ENCODE assay signal across 28 cellular contexts in genomic region chr2:219429958-219430586, GRCh38. TPM values are rescaled to one million over a fixed set of nuclear protein-coding genes. Genes with fewer than 3 reads are reported as not detected.
DNase-seq lines count a peak whose midpoint lies in the region; ATAC-seq and TF ChIP-seq lines count a peak whose summit lies in the region.
"Had no signal": no experiment of that assay in that cellular context is flagged by ENCODE, and none has a peak within 500 bp of the region (broad histone marks: within the 10 kb centered on the region; RNA-seq: fewer than 3 reads in every experiment).

No MANE protein-coding gene starts in this region.

- H3K36me3 ChIP-seq in right atrium auricular region (peaks cover 17% of the 10 kb centered on the region), gastroesophageal sphincter (peaks cover 0 to 19% of the 10 kb centered on the region in 2 donors), rectal smooth muscle tissue (ENCODE audit: control insufficient read depth, insufficient read depth, low read length) (peaks cover 5% of the 10 kb centered on the region), vagina (no peaks in the 10 kb centered on the region)
- H3K36me3 ChIP-seq: ovary, Peyer's patch, SJCRH30, thyroid gland had no signal

- ATAC-seq in left ventricle myocardium superior (no peak), gastroesophageal sphincter (no peak), GM21367 (IDR thresholded peaks at IDR 0.05; ENCODE audit: unreplicated experiment) (no peak), GM19397 (IDR thresholded peaks at IDR 0.05; ENCODE audit: unreplicated experiment) (no peak)

- DNase-seq in right atrium auricular region (ENCODE audit: low spot score) (no peak), left ventricle myocardium superior (no peak), vagina (ENCODE audit: extremely low spot score in 2 of 2) (no peak), RPMI8226 (no peak)
- DNase-seq: activated B cell treated with CpG ODN at 0.5 μM for 24 hours; activated CD4-positive, alpha-beta T cell treated with anti-CD3 and anti-CD28 coated beads, Interleukin-2, amount 50 U/mL, for 1 hour; activated naive CD4-positive, alpha-beta T cell treated with anti-CD3 and anti-CD28 coated beads, Interleukin-2, amount 10 ng/mL, durations not matched to agents 7 days and 5 days; AML-193; CD4-positive, alpha-beta T cell; cortex of kidney; KG1; MM.1S; NCI-H2029 treated with DMSO at 0.1 percent for 48 hours; NCI-H526 treated with DMSO at 0.1 percent for 48 hours; nephron progenitor cell; Peyer's patch; stimulated activated naive CD8-positive, alpha-beta T cell treated with anti-CD3 and anti-CD28 coated beads, Interleukin-15, Interleukin-2, amounts not matched to agents 100 U/mL and 50 U/mL, for 24 hours; T1000; thyroid gland had no signal

- TF ChIP-seq EP300 in gastroesophageal sphincter (IDR thresholded peaks at IDR 0.05): no peak

- peak overlapping the region; percentile 77 to 78 for H3K27ac ChIP-seq in right atrium auricular region
- peak overlapping the region; percentile 74 to 99 (median 95) for H3K27ac ChIP-seq in gastroesophageal sphincter
- peak overlapping the region; percentile 83 for H3K27ac ChIP-seq in rectal smooth muscle tissue (ENCODE audit: low read depth, low read length)
- H3K27ac ChIP-seq in vagina: peak overlapping the region; percentile 1
- H3K27ac ChIP-seq: ovary, SJCRH30, thyroid gland had no signal

- no peak overlapping the region for H3K4me3 ChIP-seq in right atrium auricular region
- no peak overlapping the region for H3K4me3 ChIP-seq in gastroesophageal sphincter
- H3K4me3 ChIP-seq in rectal smooth muscle tissue (ENCODE audit: low read length): no peak overlapping the region
- H3K4me3 ChIP-seq in vagina: no peak overlapping the region
- H3K4me3 ChIP-seq: A549, ovary, Peyer's patch, SJCRH30, thyroid gland had no signal

- peaks cover 0 to 15% of the 10 kb centered on the region in 2 donors for H3K4me1 ChIP-seq in right atrium auricular region
- peaks cover 0 to 53% (median 10%) of the 10 kb centered on the region in 3 donors for H3K4me1 ChIP-seq in gastroesophageal sphincter
- peaks cover 15% of the 10 kb centered on the region for H3K4me1 ChIP-seq in rectal smooth muscle tissue (ENCODE audit: control insufficient read depth, insufficient read depth, low read length)
- H3K4me1 ChIP-seq in vagina: peaks cover 7% of the 10 kb centered on the region
- H3K4me1 ChIP-seq: A549 had no signal

- H3K27me3 ChIP-seq in right atrium auricular region: no peaks in the 10 kb centered on the region
- H3K27me3 ChIP-seq in gastroesophageal sphincter: peaks cover 6% of the 10 kb centered on the region
- peaks cover 3% of the 10 kb centered on the region for H3K27me3 ChIP-seq in rectal smooth muscle tissue (ENCODE audit: control insufficient read depth, insufficient read depth, low read length)
- peaks cover 2% of the 10 kb centered on the region for H3K27me3 ChIP-seq in vagina
- H3K27me3 ChIP-seq: ovary, SJCRH30 had no signal

- TF ChIP-seq POLR2A in gastroesophageal sphincter (IDR thresholded peaks at IDR 0.05) (peak; percentile 10 to 12), vagina (IDR thresholded peaks at IDR 0.05) (no peak)

- no peak for TF ChIP-seq CTCF in right atrium auricular region (IDR thresholded peaks at IDR 0.05)
- no peak for TF ChIP-seq CTCF in gastroesophageal sphincter (IDR thresholded peaks at IDR 0.05)
- no peak for TF ChIP-seq CTCF in vagina (IDR thresholded peaks at IDR 0.05)

- intact Hi-C loops in left ventricle myocardium superior (cut with micrococcal nuclease): no loop called here
- intact Hi-C loops in vagina (cut with DNase I): no loop called here

- H3K9me3 ChIP-seq in right atrium auricular region (no peaks in the 10 kb centered on the region), gastroesophageal sphincter (no peaks in the 10 kb centered on the region), vagina (no peaks in the 10 kb centered on the region)
- H3K9me3 ChIP-seq: A549, ovary, Peyer's patch, SJCRH30, thyroid gland had no signal

- no peak overlapping the region for H3K9ac ChIP-seq in rectal smooth muscle tissue (ENCODE audit: low read length)

- WGBS in gastroesophageal sphincter (ENCODE audit: low coverage in 1 of 2), 2 donors: 68 to 92% methylated on average over 2 to 7 of the region's 7 CpGs

RNA-seq across cellular contexts. Expression of gene SPEG, which starts 4.6 kb away (rescaled TPM):
- total RNA-seq in right atrium auricular region (10 to 100 TPM; 82.2 to 90.8 TPM), left ventricle myocardium superior (111 TPM), gastroesophageal sphincter (100 to 1,000 TPM in 3 of 4 donors, 10 to 100 TPM in 1; 90.2 to 307 (median 214) TPM), vagina (28.2 TPM)

RNA-seq across cellular contexts. Expression of gene DES, which starts 11.9 kb away (rescaled TPM):
- total RNA-seq in right atrium auricular region (over 10,000 TPM; 12,280 to 13,654 TPM), left ventricle myocardium superior (14,457 TPM), gastroesophageal sphincter (over 10,000 TPM; 10,852 to 31,720 (median 15,007) TPM), vagina (883 TPM)
- total RNA-seq: activated B cell treated with CpG ODN at 0.5 μM for 24 hours; activated T-helper 1 cell treated with anti-CD3 and anti-CD28 coated beads, Interleukin-12 subunit alpha, Interleukin-12 subunit beta, Interleukin-2, Interleukin-4 antibody, amounts not matched to agents 30 ng/mL and 10 ng/mL and 1 ng/mL, durations not matched to agents 14 hours and 24 hours and 36 hours; CD4-positive, alpha-beta T cell; HT1080 had no signal

RNA-seq across cellular contexts. Expression of gene DNPEP, which starts 42.4 kb away (rescaled TPM):
- total RNA-seq in right atrium auricular region (10 to 100 TPM; 48.1 to 51.2 TPM), left ventricle myocardium superior (74.8 TPM), gastroesophageal sphincter (10 to 100 TPM; 37.8 to 76.9 (median 59.2) TPM), vagina (62.9 TPM)

Comparison
In these comparisons a context has a peak if more than half of its experiments do, and no peak if none do; other contexts are left out.
1. H3K27ac ChIP-seq: peak in every context shown above with its lines; median percentile 95 in gastroesophageal sphincter; 83 in rectal smooth muscle tissue; 78 in right atrium auricular region; 1 in vagina.
2. POLR2A ChIP-seq: peak in gastroesophageal sphincter (2 of 2); none in vagina (0 of 2).
3. RNA of gene DES, which starts 11.9 kb away (total RNA-seq): 10,852 to 31,720 TPM in gastroesophageal sphincter, 14,457 TPM in left ventricle myocardium superior (single experiment) and 12,280 to 13,654 TPM in right atrium auricular region; 883 TPM in vagina (single experiment); every median in the first group is over 10 times any median in the second.